30 cellular contexts compared by ENCODE assay signal in the genomic region with DNA sequence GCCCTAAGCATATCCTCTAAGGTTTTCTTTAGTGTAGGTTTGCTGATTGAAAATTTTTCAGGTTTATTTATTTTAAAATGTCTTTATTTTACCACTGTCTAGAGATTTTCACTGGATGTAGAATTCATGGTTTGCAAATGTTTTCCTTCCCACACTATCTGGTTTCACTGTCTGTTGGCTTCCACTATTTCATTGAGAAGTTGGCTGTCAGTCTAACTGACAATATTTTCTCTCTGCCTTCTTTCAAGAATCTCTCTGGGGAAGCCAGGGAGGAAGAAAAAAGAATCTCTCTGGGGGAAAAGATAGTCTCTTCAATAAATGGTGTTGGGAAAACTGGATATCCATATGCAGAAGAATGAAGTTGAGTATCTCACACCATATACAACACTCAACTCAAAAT.
"Had no signal": no experiment of that assay in that cellular context is flagged by ENCODE, and none has a peak within 500 bp of the region (broad histone marks: within the 10 kb centered on the region; RNA-seq: fewer than 3 reads in every experiment).

No MANE protein-coding gene starts in this region.

- H3K4me3 ChIP-seq: left lung, lower lobe of right lung, neural progenitor cell, right atrium auricular region, skin epidermis, stomach, testis, thyroid gland, transverse colon, upper lobe of left lung, vagina had no signal

- DNase-seq: hippocampal formation; left colon; left lung; lower lobe of right lung; mammary epithelial cell; mesendoderm; naive B cell; natural killer cell; nephron progenitor cell; occipital lobe; stimulated activated CD4-positive, alpha-beta T cell treated with anti-CD3 and anti-CD28 coated beads, Interleukin-12 subunit alpha, Interleukin-12 subunit beta, amount 100 ng/mL, for 4 hours; stimulated activated CD4-positive, alpha-beta T cell treated with anti-CD3 and anti-CD28 coated beads, Interleukin-15, amount 100 ng/mL, for 24 hours; stimulated activated CD4-positive, alpha-beta T cell treated with anti-CD3 and anti-CD28 coated beads, Interleukin-2, amount 100 ng/mL, for 24 hours; stimulated activated CD4-positive, alpha-beta T cell treated with anti-CD3 and anti-CD28 coated beads, Interleukin-4, amount 100 ng/mL, for 1 hour; stimulated activated naive B cell treated with anti-CD40 and anti-IgM and Interleukin-4, amounts not matched to agents 10 μg/mL and 1 μg/mL and 100 μg/mL, for 72 hours; stimulated activated naive CD8-positive, alpha-beta T cell treated with anti-CD3 and anti-CD28 coated beads, Interleukin-15, Interleukin-2, amounts not matched to agents 100 U/mL and 50 U/mL, for 24 hours; stomach; testis; thyroid gland; transverse colon; upper lobe of left lung had no signal

- H3K27ac ChIP-seq: left lung, lower lobe of right lung, neural progenitor cell, parathyroid adenoma, right atrium auricular region, skin epidermis, stomach, testis, thyroid gland, transverse colon, upper lobe of left lung, vagina had no signal

- H3K4me1 ChIP-seq: lower lobe of right lung, parathyroid adenoma, right atrium auricular region, testis, thyroid gland, vagina had no signal

- H3K9me3 ChIP-seq: neutrophil, testis, thyroid gland, vagina had no signal

- H3K79me2 ChIP-seq: parathyroid adenoma had no signal

- H3K27me3 Mint-ChIP-seq: naive B cell; stimulated activated naive B cell treated with anti-CD40 and anti-IgM and Interleukin-4, amounts not matched to agents 10 μg/mL and 1 μg/mL and 100 μg/mL, for 72 hours had no signal

- H3K4me2 ChIP-seq: neural progenitor cell had no signal

- H3K4me1 Mint-ChIP-seq: nephron progenitor cell, neural progenitor cell had no signal

- H3K9ac ChIP-seq: neural progenitor cell, parathyroid adenoma had no signal

- ATAC-seq: left colon; left lung; lower lobe of right lung; natural killer cell; sciatic nerve; stimulated activated naive B cell treated with anti-CD40 and anti-IgM and Interleukin-4, amounts not matched to agents 10 μg/mL and 1 μg/mL and 100 μg/mL, for 72 hours; stimulated activated naive CD8-positive, alpha-beta T cell treated with anti-CD3 and anti-CD28 coated beads, Interleukin-15, Interleukin-2, amounts not matched to agents 100 U/mL and 50 U/mL, for 24 hours had no signal

- H3K4me3 Mint-ChIP-seq: mesothelial cell of epicardium; naive B cell; natural killer cell; nephron progenitor cell; neural progenitor cell; stimulated activated naive B cell treated with anti-CD40 and anti-IgM and Interleukin-4, amounts not matched to agents 10 μg/mL and 1 μg/mL and 100 μg/mL, for 72 hours had no signal

- H2AFZ ChIP-seq: neural progenitor cell, parathyroid adenoma had no signal

- H3K27ac Mint-ChIP-seq: mesothelial cell of epicardium; nephron progenitor cell; neural progenitor cell; stimulated activated naive B cell treated with anti-CD40 and anti-IgM and Interleukin-4, amounts not matched to agents 10 μg/mL and 1 μg/mL and 100 μg/mL, for 72 hours had no signal

- FAIRE-seq: keratinocyte had no signal

- H3K27me3 ChIP-seq: left lung, neural progenitor cell, neutrophil, right atrium auricular region, stomach, testis, thyroid gland, transverse colon, upper lobe of left lung, vagina had no signal
